27 cellular contexts compared by ENCODE assay signal in the genomic region with DNA sequence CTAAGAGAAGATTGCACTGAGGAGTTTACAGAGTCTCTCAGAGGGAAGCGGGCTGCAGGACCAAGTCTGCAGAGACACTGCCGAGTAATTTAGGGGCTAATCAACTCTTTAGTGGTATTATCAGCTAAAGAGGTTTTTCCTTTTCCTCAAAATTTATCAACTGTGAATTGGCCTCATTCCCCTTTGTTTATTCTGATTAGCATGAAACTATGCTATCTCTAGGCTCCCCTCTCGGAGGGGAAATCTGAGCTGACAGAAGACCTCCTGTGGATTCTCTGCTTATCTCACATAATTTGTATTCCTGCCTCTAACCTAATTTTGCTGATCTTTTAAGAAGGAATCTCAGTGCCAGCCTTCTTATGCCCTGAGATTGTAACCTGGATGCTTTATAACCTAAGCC.
"Had no signal": no experiment of that assay in that cellular context is flagged by ENCODE, and none has a peak within 500 bp of the region (broad histone marks: within the 10 kb centered on the region; RNA-seq: fewer than 3 reads in every experiment).

No MANE protein-coding gene starts in this region.

- H3K4me1 ChIP-seq: breast epithelium, esophagus squamous epithelium, gastrocnemius medialis, left ventricle myocardium inferior, sigmoid colon, transverse colon, uterus had no signal

- H3K9me3 Mint-ChIP-seq: activated B cell treated with CpG ODN at 0.5 μM for 24 hours; activated T-cell treated with anti-CD3 and anti-CD28 coated beads, Interleukin-2, amount 50 U/mL, for 24 hours; activated T-helper 17 cell treated with anti-CD3 and anti-CD28 coated beads, Interleukin-2, amount 50 U/mL, for 72 hours; natural killer cell treated with Interleukin-12 subunit alpha and Interleukin-12 subunit beta and Interleukin-15 and Interleukin-18, amount 100 ng/mL, for 72 hours had no signal

- H3K27me3 ChIP-seq: breast epithelium, esophagus squamous epithelium, gastrocnemius medialis, sigmoid colon, uterus had no signal

- ATAC-seq: activated CD4-positive, alpha-beta T cell treated with anti-CD3 and anti-CD28 coated beads for 36 hours; activated T-helper 17 cell treated with anti-CD3 and anti-CD28 coated beads, Interleukin-2, amount 50 U/mL, for 72 hours; gastrocnemius medialis; natural killer cell treated with Interleukin-12 subunit alpha and Interleukin-12 subunit beta and Interleukin-15 and Interleukin-18, amount 100 ng/mL, for 72 hours; stimulated activated naive B cell treated with anti-CD40 and anti-IgM and Interleukin-4, amounts not matched to agents 10 μg/mL and 1 μg/mL and 100 μg/mL, for 72 hours had no signal

- DNase-seq: activated B cell treated with CpG ODN at 0.5 μM for 24 hours; activated CD4-positive, alpha-beta T cell treated with anti-CD3 and anti-CD28 coated beads for 36 hours; activated CD4-positive, alpha-beta T cell treated with anti-CD3 and anti-CD28 coated beads, Interleukin-2, amount 50 U/mL, for 4 hours; activated CD8-positive, alpha-beta memory T cell treated with anti-CD3 and anti-CD28 coated beads for 24 hours; activated CD8-positive, alpha-beta memory T cell treated with anti-CD3 and anti-CD28 coated beads, Interleukin-2, amount 50 U/mL, for 4 hours; activated T-cell treated with anti-CD3 and anti-CD28 coated beads, Interleukin-2, amount 50 U/mL, for 24 hours; amniotic stem cell; esophagus squamous epithelium; gastrocnemius medialis; head of caudate nucleus; hypothalamus; left ventricle myocardium inferior; occipital lobe; posterior cingulate gyrus; sigmoid colon; stimulated activated CD4-positive, alpha-beta T cell treated with anti-CD3 and anti-CD28 coated beads, Interleukin-15, amount 100 ng/mL, for 24 hours; stimulated activated CD8-positive, alpha-beta memory T cell treated with anti-CD3 and anti-CD28 coated beads, Interleukin-4, amount 100 ng/mL, for 48 hours; stimulated activated naive B cell treated with anti-CD40 and anti-IgM and Interleukin-4, amounts not matched to agents 10 μg/mL and 1 μg/mL and 100 μg/mL, for 72 hours; T-helper 9 cell; transverse colon; uterus had no signal

- H3K27me3 Mint-ChIP-seq: activated B cell treated with CpG ODN at 0.5 μM for 24 hours; activated naive CD8-positive, alpha-beta T cell had no signal

- H3K9me3 ChIP-seq: breast epithelium, esophagus squamous epithelium, gastrocnemius medialis, left ventricle myocardium inferior, sigmoid colon, transverse colon, uterus had no signal

- H3K4me1 Mint-ChIP-seq: activated B cell treated with CpG ODN at 0.5 μM for 24 hours; activated CD4-positive, alpha-beta T cell treated with anti-CD3 and anti-CD28 coated beads for 36 hours; activated T-helper 17 cell treated with anti-CD3 and anti-CD28 coated beads, Interleukin-2, amount 50 U/mL, for 72 hours; stimulated activated naive B cell treated with anti-CD40 and anti-IgM and Interleukin-4, amounts not matched to agents 10 μg/mL and 1 μg/mL and 100 μg/mL, for 72 hours had no signal

- H3K4me3 ChIP-seq: breast epithelium, coronary artery, esophagus squamous epithelium, gastrocnemius medialis, left ventricle myocardium inferior, sigmoid colon, smooth muscle cell, transverse colon, uterus had no signal

- H3K27ac Mint-ChIP-seq: activated B cell treated with CpG ODN at 0.5 μM for 24 hours; activated CD4-positive, alpha-beta T cell treated with anti-CD3 and anti-CD28 coated beads for 36 hours; activated naive CD8-positive, alpha-beta T cell; activated T-cell treated with anti-CD3 and anti-CD28 coated beads, Interleukin-2, amount 50 U/mL, for 24 hours; activated T-helper 17 cell treated with anti-CD3 and anti-CD28 coated beads, Interleukin-2, amount 50 U/mL, for 72 hours; natural killer cell treated with Interleukin-12 subunit alpha and Interleukin-12 subunit beta and Interleukin-15 and Interleukin-18, amount 100 ng/mL, for 72 hours; stimulated activated naive B cell treated with anti-CD40 and anti-IgM and Interleukin-4, amounts not matched to agents 10 μg/mL and 1 μg/mL and 100 μg/mL, for 72 hours had no signal

- H3K4me2 ChIP-seq: smooth muscle cell had no signal

- H3K4me3 Mint-ChIP-seq: activated B cell treated with CpG ODN at 0.5 μM for 24 hours; activated CD4-positive, alpha-beta T cell treated with anti-CD3 and anti-CD28 coated beads for 36 hours; activated naive CD8-positive, alpha-beta T cell; activated T-cell treated with anti-CD3 and anti-CD28 coated beads, Interleukin-2, amount 50 U/mL, for 24 hours; activated T-helper 17 cell treated with anti-CD3 and anti-CD28 coated beads, Interleukin-2, amount 50 U/mL, for 72 hours; natural killer cell treated with Interleukin-12 subunit alpha and Interleukin-12 subunit beta and Interleukin-15 and Interleukin-18, amount 100 ng/mL, for 72 hours; stimulated activated naive B cell treated with anti-CD40 and anti-IgM and Interleukin-4, amounts not matched to agents 10 μg/mL and 1 μg/mL and 100 μg/mL, for 72 hours had no signal

- H3K36me3 ChIP-seq: breast epithelium, esophagus squamous epithelium, gastrocnemius medialis, left ventricle myocardium inferior, transverse colon, uterus had no signal

- H3K27ac ChIP-seq: breast epithelium, coronary artery, esophagus squamous epithelium, gastrocnemius medialis, left ventricle myocardium inferior, sigmoid colon, transverse colon, uterus had no signal

- H3K36me3 Mint-ChIP-seq: activated naive CD8-positive, alpha-beta T cell; natural killer cell treated with Interleukin-12 subunit alpha and Interleukin-12 subunit beta and Interleukin-15 and Interleukin-18, amount 100 ng/mL, for 72 hours; stimulated activated naive B cell treated with anti-CD40 and anti-IgM and Interleukin-4, amounts not matched to agents 10 μg/mL and 1 μg/mL and 100 μg/mL, for 72 hours had no signal
